ENCODE assay signal across 8 cellular contexts in the genomic region with DNA sequence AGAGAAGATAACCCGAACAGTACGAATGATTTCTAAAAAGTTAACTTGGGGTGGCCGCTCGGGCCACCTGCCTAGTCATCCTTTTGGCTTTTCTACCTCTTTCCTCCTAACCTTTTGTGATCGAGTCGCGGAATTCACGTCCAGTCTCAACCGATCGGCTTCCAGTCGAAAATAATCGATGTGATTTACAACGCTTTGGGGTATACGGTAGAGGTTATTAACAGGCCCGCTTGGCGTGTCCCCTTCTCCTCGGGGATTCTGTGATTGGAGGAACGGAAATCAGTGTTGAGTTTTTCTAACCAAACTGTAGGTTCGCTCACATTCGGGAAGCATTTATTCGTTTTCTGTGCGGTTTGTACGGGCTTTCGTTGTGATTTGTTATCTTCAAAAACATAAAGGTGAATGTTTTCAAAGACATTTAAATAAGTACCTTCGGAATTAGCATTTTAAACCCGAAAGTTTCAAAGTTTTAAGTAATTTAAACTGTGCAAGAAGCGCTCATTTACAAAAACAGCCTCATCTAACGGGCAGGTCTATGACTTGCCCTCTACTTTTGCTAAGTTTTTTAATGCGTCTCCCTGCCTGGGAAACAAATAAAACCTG. TPM values are rescaled to one million over a fixed set of nuclear protein-coding genes. Genes with fewer than 3 reads are reported as not detected.
DNase-seq lines count a peak whose midpoint lies in the region; ATAC-seq lines count a peak whose summit lies in the region.

No MANE protein-coding gene starts in this region.

- POLR2A ChIA-PET in activated CD4-positive, alpha-beta T cell treated with anti-CD3 and anti-CD28 coated beads for 36 hours (lab: Charles Lee) = no interaction called here

- intact Hi-C loops in activated CD4-positive, alpha-beta T cell treated with anti-CD3 and anti-CD28 coated beads for 36 hours (cut with DNase I, micrococcal nuclease) = loop anchor here (5.0 to 10.0 kb wide), 4 partner anchors 101 to 398 kb away; partner anchors contain the start of gene KRCC1 (in 2 of the 2)

- CTCF ChIA-PET in activated CD4-positive, alpha-beta T cell treated with anti-CD3 and anti-CD28 coated beads for 36 hours (lab: Charles Lee) = no interaction called here

- DNase-seq in activated CD4-positive, alpha-beta T cell treated with anti-CD3 and anti-CD28 coated beads for 36 hours = peak; percentile 4
- no peak for DNase-seq in activated CD4-positive, alpha-beta T cell treated with anti-CD3 and anti-CD28 coated beads, Interleukin-2, amount 50 U/mL, for 4 hours
- DNase-seq in activated T-cell treated with anti-CD3 and anti-CD28 coated beads, Interleukin-2, amount 50 U/mL, for 48 hours = peak; percentile 26 to 27
- DNase-seq in glomerular endothelial cell (ENCODE audit: extremely low read depth, low read depth, low spot score) = peak; percentile 7
- no peak for DNase-seq in cerebellum (ENCODE audit: low spot score)
- DNase-seq in NCI-H226 = no peak
- no peak for DNase-seq in mucosa of gallbladder (ENCODE audit: low spot score)

- H3K4me3 Mint-ChIP-seq in activated CD4-positive, alpha-beta T cell treated with anti-CD3 and anti-CD28 coated beads for 36 hours = peak overlapping the region; percentile 66
- peak overlapping the region; percentile 50 for H3K4me3 Mint-ChIP-seq in stimulated activated memory B cell treated with anti-CD40 and anti-IgM and Interleukin-4, amounts not matched to agents 10 μg/mL and 1 μg/mL and 100 μg/mL, for 72 hours

- no peaks in the 10 kb centered on the region for H3K9me3 Mint-ChIP-seq in activated CD4-positive, alpha-beta T cell treated with anti-CD3 and anti-CD28 coated beads for 36 hours (ENCODE audit: low read depth)
- no peaks in the 10 kb centered on the region for H3K9me3 Mint-ChIP-seq in stimulated activated memory B cell treated with anti-CD40 and anti-IgM and Interleukin-4, amounts not matched to agents 10 μg/mL and 1 μg/mL and 100 μg/mL, for 72 hours

- no peaks in the 10 kb centered on the region for H3K36me3 Mint-ChIP-seq in activated CD4-positive, alpha-beta T cell treated with anti-CD3 and anti-CD28 coated beads for 36 hours (ENCODE audit: low read depth)
- no peaks in the 10 kb centered on the region for H3K36me3 Mint-ChIP-seq in stimulated activated memory B cell treated with anti-CD40 and anti-IgM and Interleukin-4, amounts not matched to agents 10 μg/mL and 1 μg/mL and 100 μg/mL, for 72 hours

- H3K4me1 Mint-ChIP-seq in activated CD4-positive, alpha-beta T cell treated with anti-CD3 and anti-CD28 coated beads for 36 hours = peaks cover 8% of the 10 kb centered on the region
- peaks cover 6% of the 10 kb centered on the region for H3K4me1 Mint-ChIP-seq in stimulated activated memory B cell treated with anti-CD40 and anti-IgM and Interleukin-4, amounts not matched to agents 10 μg/mL and 1 μg/mL and 100 μg/mL, for 72 hours

- no peak overlapping the region for H3K27ac Mint-ChIP-seq in activated CD4-positive, alpha-beta T cell treated with anti-CD3 and anti-CD28 coated beads for 36 hours
- no peak overlapping the region for H3K27ac Mint-ChIP-seq in stimulated activated memory B cell treated with anti-CD40 and anti-IgM and Interleukin-4, amounts not matched to agents 10 μg/mL and 1 μg/mL and 100 μg/mL, for 72 hours

- no peak for ATAC-seq in activated CD4-positive, alpha-beta T cell treated with anti-CD3 and anti-CD28 coated beads for 36 hours
- no peak for ATAC-seq in stimulated activated memory B cell treated with anti-CD40 and anti-IgM and Interleukin-4, amounts not matched to agents 10 μg/mL and 1 μg/mL and 100 μg/mL, for 72 hours

- H3K27me3 Mint-ChIP-seq in activated CD4-positive, alpha-beta T cell treated with anti-CD3 and anti-CD28 coated beads for 36 hours = peaks cover 48% of the 10 kb centered on the region
- H3K27me3 Mint-ChIP-seq in stimulated activated memory B cell treated with anti-CD40 and anti-IgM and Interleukin-4, amounts not matched to agents 10 μg/mL and 1 μg/mL and 100 μg/mL, for 72 hours = peaks cover 68% of the 10 kb centered on the region

RNA-seq across cellular contexts. Expression of gene FOXI3, which starts 0.6 kb away (rescaled TPM):
- not detected for total RNA-seq in activated CD4-positive, alpha-beta T cell treated with anti-CD3 and anti-CD28 coated beads for 36 hours
- total RNA-seq in glomerular endothelial cell (not detected in 2 replicates), cerebellum (0.36 TPM), mucosa of gallbladder (not detected)

Comparison
In these comparisons a context has a peak if more than half of its experiments do, and no peak if none do; other contexts are left out.
1. DNase-seq: peak in activated CD4-positive, alpha-beta T cell treated with anti-CD3 and anti-CD28 coated beads for 36 hours (single experiment), activated T-cell treated with anti-CD3 and anti-CD28 coated beads, Interleukin-2, amount 50 U/mL, for 48 hours (2 of 2) and glomerular endothelial cell (single experiment); none in activated CD4-positive, alpha-beta T cell treated with anti-CD3 and anti-CD28 coated beads, Interleukin-2, amount 50 U/mL, for 4 hours (0 of 2), cerebellum (single experiment), NCI-H226 (single experiment) and mucosa of gallbladder (single experiment).